ENCODE assay signal across 12 cellular contexts in genomic region chr16:66984902-66985311, GRCh38. TPM values are rescaled to one million over a fixed set of nuclear protein-coding genes. Genes with fewer than 3 reads are reported as not detected.
DNase-seq lines count a peak whose midpoint lies in the region; ATAC-seq and TF ChIP-seq lines count a peak whose summit lies in the region.
"Had no signal": no experiment of that assay in that cellular context is flagged by ENCODE, and none has a peak within 500 bp of the region (broad histone marks: within the 10 kb centered on the region; RNA-seq: fewer than 3 reads in every experiment).

No MANE protein-coding gene starts in this region.

- H3K4me1 Mint-ChIP-seq in T-helper 17 cell: peaks cover 29% of the 10 kb centered on the region
- H3K4me1 Mint-ChIP-seq in osteocyte (ENCODE audit: unreplicated experiment): no peaks in the 10 kb centered on the region

- no peaks in the 10 kb centered on the region for H3K9me3 Mint-ChIP-seq in osteocyte (ENCODE audit: unreplicated experiment)

- peak overlapping the region; percentile 83 for H3K27ac ChIP-seq in cingulate gyrus (ENCODE audit: low read depth, low read length)
- H3K27ac ChIP-seq: gastroesophageal sphincter had no signal

- no peak for TF ChIP-seq CTCF in osteocyte (IDR thresholded peaks at IDR 0.05)

- no peaks in the 10 kb centered on the region for H3K9me3 ChIP-seq in T-helper 17 cell (ENCODE audit: control insufficient read depth, low read length, poor library complexity, severe bottlenecking)
- H3K9me3 ChIP-seq: gastroesophageal sphincter had no signal

- H3K27me3 Mint-ChIP-seq in T-helper 17 cell: no peaks in the 10 kb centered on the region
- H3K27me3 Mint-ChIP-seq in osteocyte (ENCODE audit: unreplicated experiment): peaks cover 13% of the 10 kb centered on the region

- H3K36me3 Mint-ChIP-seq in T-helper 17 cell (ENCODE audit: low read depth) (no peaks in the 10 kb centered on the region), osteocyte (ENCODE audit: unreplicated experiment) (no peaks in the 10 kb centered on the region)

- H3K4me3 Mint-ChIP-seq in T-helper 17 cell: peak overlapping the region; percentile 45
- no peak overlapping the region for H3K4me3 Mint-ChIP-seq in osteocyte (ENCODE audit: unreplicated experiment)

- peak overlapping the region; percentile 96 for H3K27ac Mint-ChIP-seq in T-helper 17 cell
- no peak overlapping the region for H3K27ac Mint-ChIP-seq in osteocyte (ENCODE audit: unreplicated experiment)

- DNase-seq in T-helper 17 cell (no peak), NOMO-1 (lab: John Stamatoyannopoulos, UW; ENCODE audit: unreplicated experiment in 2 of 2) (no peak), AML-193 (lab: John Stamatoyannopoulos, UW) (no peak), osteocyte (ENCODE audit: extremely low spot score, unreplicated experiment) (no peak)
- DNase-seq in activated CD8-positive, alpha-beta memory T cell treated with anti-CD3 and anti-CD28 coated beads, Interleukin-2, amount 50 U/mL, for 48 hours: peak; percentile 83
- DNase-seq in stimulated activated CD8-positive, alpha-beta memory T cell treated with anti-CD3 and anti-CD28 coated beads, Interleukin-2, amount 100 ng/mL, for 48 hours (ENCODE audit: low read depth in 2 of 2): peak; percentile 22 to 64
- DNase-seq: C1 segment of cervical spinal cord; effector CD8-positive, alpha-beta T cell; NCI-H446 treated with DMSO at 0.1 percent for 48 hours had no signal

- ATAC-seq in T-helper 17 cell: peak; percentile 50
- ATAC-seq in GM19035 (IDR thresholded peaks at IDR 0.05; ENCODE audit: unreplicated experiment): no peak
- ATAC-seq: gastroesophageal sphincter had no signal

RNA-seq across cellular contexts. Expression of gene CES4A, which starts 3.5 kb away (rescaled TPM):
- total RNA-seq in T-helper 17 cell (10 to 100 TPM; 17.8 to 20.0 TPM), osteocyte (3.3 and 3.8 TPM in 2 replicates)

RNA-seq across cellular contexts. Expression of gene CES3, which starts 23.8 kb away (rescaled TPM):
- total RNA-seq in T-helper 17 cell (1 to 10 TPM in 1 of 2 donors, under 1 TPM in 1; 0.63 to 1.3 TPM), osteocyte (0.24 and 0.73 TPM in 2 replicates)

RNA-seq across cellular contexts. Expression of gene CBFB, which starts 44.0 kb away (rescaled TPM):
- total RNA-seq in T-helper 17 cell (10 to 100 TPM; 78.5 to 85.4 TPM), osteocyte (75.2 and 88.3 TPM in 2 replicates)

RNA-seq across cellular contexts. Expression of gene CES2, which starts 49.6 kb away (rescaled TPM):
- 10 to 100 TPM; 33.1 to 36.8 TPM for total RNA-seq in T-helper 17 cell
- total RNA-seq in osteocyte: 38.6 and 40.5 TPM in 2 replicates

RNA-seq across cellular contexts. Expression of gene CIAO2B, which starts 50.7 kb away (rescaled TPM):
- total RNA-seq in T-helper 17 cell (10 to 100 TPM; 50.3 to 51.0 TPM), osteocyte (65.6 and 69.9 TPM in 2 replicates)

Comparison
In these comparisons a context has a peak if more than half of its experiments do, and no peak if none do; other contexts are left out.
1. DNase-seq: peak in activated CD8-positive, alpha-beta memory T cell treated with anti-CD3 and anti-CD28 coated beads, Interleukin-2, amount 50 U/mL, for 48 hours (single experiment) and stimulated activated CD8-positive, alpha-beta memory T cell treated with anti-CD3 and anti-CD28 coated beads, Interleukin-2, amount 100 ng/mL, for 48 hours (2 of 2); none in T-helper 17 cell (0 of 3), NOMO-1 (0 of 2), AML-193 (0 of 2) and osteocyte (single experiment).